Comparison of ENCODE assay signal across 7 cellular contexts in the genomic region with DNA sequence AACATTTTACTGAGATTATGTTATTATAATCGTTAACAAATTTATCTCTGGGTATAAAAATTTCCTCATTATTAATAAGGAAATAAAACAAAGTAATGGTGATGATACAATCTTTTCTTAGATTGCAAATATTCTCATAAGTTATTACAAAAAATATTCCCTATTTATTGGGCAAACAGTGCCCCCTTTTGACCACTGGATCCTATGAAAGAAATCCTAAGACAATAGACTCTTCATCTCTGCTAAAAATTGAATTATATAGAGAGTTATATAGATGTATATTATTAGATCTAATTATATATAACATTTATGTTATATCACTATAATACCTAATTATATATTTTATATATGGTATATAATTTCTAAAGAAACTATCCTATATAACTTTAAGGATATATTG.
DNase-seq lines count a peak whose midpoint lies in the region; ATAC-seq and TF ChIP-seq lines count a peak whose summit lies in the region.

No MANE protein-coding gene starts in this region.

- H3K36me3 ChIP-seq in adrenal gland (replicated peaks in 1 of 2) (no peaks in the 10 kb centered on the region), MG63 (peaks cover 9% of the 10 kb centered on the region; the same call in 1 of the 2 replicates)

- intact Hi-C loops in adrenal gland (cut with DNase I) = loop anchor here in 1 of 2 donors (10.0 kb wide), 1 partner anchor 650 kb away; a partner anchor contains a TSS
- intact Hi-C loops in left colon (cut with DNase I, micrococcal nuclease) = loop anchor here (10.0 kb wide), 2 partner anchors 640 to 650 kb away; a partner anchor contains a TSS

- peak; percentile 75 for DNase-seq in DMS53 treated with DMSO at 0.1 percent for 48 hours (lab: John Stamatoyannopoulos, UW; ENCODE audit: unreplicated experiment)
- peak; percentile 25 for DNase-seq in Jurkat, Clone E6-1 (ENCODE audit: low read depth, low spot score)
- no peak for DNase-seq in adrenal gland
- DNase-seq in medulla oblongata (ENCODE audit: extremely low spot score) = peak; percentile 25
- DNase-seq in left colon = no peak
- no peak for DNase-seq in MG63

- 33 to 79% (median 49%) methylated on average over 1 of the region's 1 CpG for WGBS in adrenal gland, 4 donors

- H3K4me3 ChIP-seq in Jurkat, Clone E6-1 (ENCODE audit: low read length) = no peak overlapping the region
- no peak overlapping the region for H3K4me3 ChIP-seq in adrenal gland
- no peak overlapping the region for H3K4me3 ChIP-seq in MG63

- H3K9me3 ChIP-seq in adrenal gland (replicated peaks in 1 of 3) (no peaks in the 10 kb centered on the region), MG63 (no peaks in the 10 kb centered on the region)

- ATAC-seq in GM19023 (IDR thresholded peaks at IDR 0.05; ENCODE audit: unreplicated experiment) = no peak
- ATAC-seq in left colon = no peak

- TF ChIP-seq POLR2A in adrenal gland (IDR thresholded peaks at IDR 0.05) = no peak

- TF ChIP-seq CTCF in adrenal gland (IDR thresholded peaks at IDR 0.05) = peak in 4 of 6 experiments; percentile 10 to 52 (median 48)

- H3K27ac ChIP-seq in adrenal gland = no peak overlapping the region

- H3K4me1 ChIP-seq in adrenal gland (replicated peaks in 1 of 2) = no peaks in the 10 kb centered on the region

- H3K27me3 ChIP-seq in adrenal gland (no peaks in the 10 kb centered on the region), MG63 (no peaks in the 10 kb centered on the region)

Comparison
In these comparisons a context has a peak if more than half of its experiments do, and no peak if none do; other contexts are left out.
1. DNase-seq: peak in DMS53 treated with DMSO at 0.1 percent for 48 hours (single experiment), Jurkat, Clone E6-1 (single experiment) and medulla oblongata (single experiment); none in adrenal gland (0 of 7), left colon (0 of 2) and MG63 (single experiment).